In the genomic region with DNA sequence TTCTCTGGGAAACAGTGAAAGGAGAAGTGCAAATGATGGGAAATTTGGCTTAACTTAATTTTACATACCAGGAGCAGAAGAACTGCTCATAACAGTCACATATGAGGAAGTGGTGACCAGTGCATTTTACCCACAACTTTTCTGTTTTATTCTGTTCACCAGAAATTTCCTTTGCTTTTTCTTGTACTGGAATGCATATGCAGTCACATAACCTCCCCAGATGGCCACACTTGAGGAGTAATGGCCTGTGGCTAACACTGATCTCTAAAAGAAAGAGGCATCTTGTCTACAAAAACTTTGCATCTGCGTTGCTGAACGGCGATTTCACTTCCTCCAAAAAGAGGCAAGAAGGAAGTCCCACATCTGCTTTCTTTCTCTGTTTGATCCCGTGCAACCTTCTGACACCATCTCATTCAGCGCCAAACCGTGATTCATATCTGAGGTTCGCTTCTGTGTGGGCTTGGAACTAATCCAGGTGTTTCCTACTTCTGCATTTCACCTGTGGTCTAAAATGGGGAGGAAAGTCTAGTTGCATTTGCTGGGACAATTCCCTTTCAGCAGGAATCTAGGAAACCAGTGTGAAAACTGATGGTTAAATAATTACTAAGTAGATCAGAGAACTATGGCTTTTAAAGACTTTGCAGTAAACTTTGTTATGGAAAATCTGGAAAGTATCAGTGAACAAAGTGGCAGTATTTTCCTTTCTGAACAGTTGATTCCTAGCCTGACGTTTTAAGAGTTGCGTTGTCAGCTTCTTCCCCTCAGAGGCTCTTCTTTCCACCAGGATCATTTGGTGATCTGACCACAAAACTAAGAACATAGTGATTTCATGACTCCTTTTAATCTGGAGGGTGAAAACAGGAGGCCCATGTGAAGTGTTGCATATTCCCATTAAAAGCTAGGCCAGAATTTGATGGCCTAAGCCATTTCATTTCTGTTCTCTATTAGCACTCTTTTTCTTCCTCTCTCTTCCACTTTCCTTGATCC, we compare ENCODE assay signal across 8 cellular contexts. TPM values are rescaled to one million over a fixed set of nuclear protein-coding genes. Genes with fewer than 3 reads are reported as not detected.
DNase-seq lines count a peak whose midpoint lies in the region; ATAC-seq and TF ChIP-seq lines count a peak whose summit lies in the region.

No MANE protein-coding gene starts in this region.

- peak; percentile 56 for DNase-seq in EL
- DNase-seq in mucosa of descending colon, result peak in 1 of 3 donors; percentile 60
- DNase-seq in T-helper 9 cell, result no peak
- DNase-seq in NCI-H524 (lab: John Stamatoyannopoulos, UW), result no peak
- DNase-seq in NCI-H1930 (lab: John Stamatoyannopoulos, UW), result no peak

- intact Hi-C loops in mucosa of descending colon (cut with DNase I, micrococcal nuclease), result no loop called here

- H3K27me3 Mint-ChIP-seq in activated T-helper 17 cell treated with anti-CD3 and anti-CD28 coated beads, Interleukin-2, amount 50 U/mL, for 72 hours, result no peaks in the 10 kb centered on the region

- no peaks in the 10 kb centered on the region for H3K36me3 Mint-ChIP-seq in activated T-helper 17 cell treated with anti-CD3 and anti-CD28 coated beads, Interleukin-2, amount 50 U/mL, for 72 hours (ENCODE audit: low read depth)

- H3K4me3 ChIP-seq in mucosa of descending colon, result no peak overlapping the region

- H3K9me3 ChIP-seq in mucosa of descending colon, result no peaks in the 10 kb centered on the region

- H3K4me3 Mint-ChIP-seq in activated T-helper 17 cell treated with anti-CD3 and anti-CD28 coated beads, Interleukin-2, amount 50 U/mL, for 72 hours, result no peak overlapping the region

- no peaks in the 10 kb centered on the region for H3K4me1 ChIP-seq in mucosa of descending colon (ENCODE audit: low read depth)

- H3K9me3 Mint-ChIP-seq in activated T-helper 17 cell treated with anti-CD3 and anti-CD28 coated beads, Interleukin-2, amount 50 U/mL, for 72 hours, result no peaks in the 10 kb centered on the region

- ATAC-seq in GM19455 (IDR thresholded peaks at IDR 0.05; ENCODE audit: unreplicated experiment) (peak; percentile 91), HG03439 (IDR thresholded peaks at IDR 0.05; ENCODE audit: unreplicated experiment) (peak; percentile 92), mucosa of descending colon (peak; percentile 75)
- peak; percentile 70 for ATAC-seq in activated T-helper 17 cell treated with anti-CD3 and anti-CD28 coated beads, Interleukin-2, amount 50 U/mL, for 72 hours (replicated peaks)

- no peak overlapping the region for H3K27ac Mint-ChIP-seq in activated T-helper 17 cell treated with anti-CD3 and anti-CD28 coated beads, Interleukin-2, amount 50 U/mL, for 72 hours

- H3K4me1 Mint-ChIP-seq in activated T-helper 17 cell treated with anti-CD3 and anti-CD28 coated beads, Interleukin-2, amount 50 U/mL, for 72 hours, result peaks cover 4% of the 10 kb centered on the region

- no peaks in the 10 kb centered on the region for H3K36me3 ChIP-seq in mucosa of descending colon (ENCODE audit: low read depth)

- TF ChIP-seq CTCF in mucosa of descending colon (IDR thresholded peaks at IDR 0.05), result no peak

RNA-seq across cellular contexts. Expression of a gene that starts 4.2 kb away (rescaled TPM):
- under 1 TPM in 1 of 2 donors, not detected in 1; 0.08 TPM for total RNA-seq in activated T-helper 17 cell treated with anti-CD3 and anti-CD28 coated beads, Interleukin-2, amount 50 U/mL, for 72 hours
- 10 to 100 TPM in 2 of 3 donors, 1 to 10 TPM in 1; 8.7 to 30.8 (median 21.9) TPM for total RNA-seq in mucosa of descending colon

RNA-seq across cellular contexts. Expression of a gene that starts 45.0 kb away (rescaled TPM):
- under 1 TPM; 0.13 to 0.16 TPM for total RNA-seq in activated T-helper 17 cell treated with anti-CD3 and anti-CD28 coated beads, Interleukin-2, amount 50 U/mL, for 72 hours
- total RNA-seq in mucosa of descending colon, result 10 to 100 TPM; 37.4 to 95.7 (median 53.8) TPM

Comparison
In these comparisons a context has a peak if more than half of its experiments do, and no peak if none do; other contexts are left out.
1. RNA of a gene that starts 4.2 kb away (total RNA-seq): 8.7 to 30.8 TPM in mucosa of descending colon; 0.08 TPM in activated T-helper 17 cell treated with anti-CD3 and anti-CD28 coated beads, Interleukin-2, amount 50 U/mL, for 72 hours; every median in the first group is over 4 times any median in the second.
2. RNA of a gene that starts 45.0 kb away (total RNA-seq): 37.4 to 95.7 TPM in mucosa of descending colon; 0.13 to 0.16 TPM in activated T-helper 17 cell treated with anti-CD3 and anti-CD28 coated beads, Interleukin-2, amount 50 U/mL, for 72 hours; every median in the first group is over 10 times any median in the second.
3. Peak in every context shown above with its lines, with median percentiles within 50 percentile points of each other: ATAC-seq.